In the genomic region with DNA sequence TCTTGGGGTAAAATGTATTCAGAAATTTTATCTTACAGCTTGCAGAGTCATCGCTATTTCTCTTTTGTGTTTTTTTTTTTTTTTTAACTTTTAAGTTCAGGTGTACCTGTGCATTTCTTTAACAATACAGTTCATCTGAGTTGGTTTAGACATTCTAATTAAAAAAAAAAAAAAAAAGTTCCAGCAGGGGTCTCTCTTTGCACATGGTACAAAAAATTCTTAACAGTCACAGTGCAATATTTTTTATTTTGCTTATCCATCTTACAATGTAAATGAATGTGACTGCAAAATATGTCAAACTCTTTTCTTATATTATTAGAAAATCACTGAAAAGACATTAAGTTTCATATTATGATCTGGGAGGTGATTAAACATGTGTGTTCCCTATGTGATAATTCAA, we compare ENCODE assay signal across 9 cellular contexts. TPM values are rescaled to one million over a fixed set of nuclear protein-coding genes. Genes with fewer than 3 reads are reported as not detected.
DNase-seq lines count a peak whose midpoint lies in the region; ATAC-seq and TF ChIP-seq lines count a peak whose summit lies in the region.
"Had no signal": no experiment of that assay in that cellular context is flagged by ENCODE, and none has a peak within 500 bp of the region (broad histone marks: within the 10 kb centered on the region; RNA-seq: fewer than 3 reads in every experiment).

No MANE protein-coding gene starts in this region.

- DNase-seq in RPMI7951 (ENCODE audit: low read depth) (peak; percentile 5), inferior parietal cortex (ENCODE audit: extremely low spot score) (peak; percentile 56), Ammon's horn (ENCODE audit: low spot score) (no peak), D341Med (ENCODE audit: low spot score) (no peak)
- no peak for DNase-seq in stimulated activated CD8-positive, alpha-beta memory T cell treated with anti-CD3 and anti-CD28 coated beads, Interleukin-4, amount 100 ng/mL, for 48 hours
- no peak for DNase-seq in stimulated activated CD4-positive, alpha-beta T cell treated with anti-CD3 and anti-CD28 coated beads, Interleukin-15, amount 100 ng/mL, for 24 hours
- DNase-seq: aorta had no signal

- peak; percentile 61 for TF ChIP-seq CTCF in C4-2B (conservative IDR thresholded peaks at IDR 0.05)

- ATAC-seq in HG03432 (IDR thresholded peaks at IDR 0.05; ENCODE audit: unreplicated experiment): peak; percentile 57

- H3K27ac ChIP-seq in C4-2B: no peak overlapping the region

RNA-seq across cellular contexts. Expression of a gene that starts 47.5 kb away (rescaled TPM):
- 0.84 and 3.6 TPM in 2 replicates for total RNA-seq in RPMI7951 (2014; rRNA removed; shearing (Covaris generic))

Comparison
In these comparisons a context has a peak if more than half of its experiments do, and no peak if none do; other contexts are left out.
1. DNase-seq: peak in RPMI7951 (single experiment) and inferior parietal cortex (single experiment); none in stimulated activated CD8-positive, alpha-beta memory T cell treated with anti-CD3 and anti-CD28 coated beads, Interleukin-4, amount 100 ng/mL, for 48 hours (single experiment), Ammon's horn (single experiment), stimulated activated CD4-positive, alpha-beta T cell treated with anti-CD3 and anti-CD28 coated beads, Interleukin-15, amount 100 ng/mL, for 24 hours (single experiment) and D341Med (single experiment).